In genomic region chr1:6466751-6467150, GRCh38 we compare ENCODE assay signal across 1 cellular context.
TF ChIP-seq lines count a peak whose summit lies in the region.

No MANE protein-coding gene starts in this region.

TF ChIP-seq in WTC11, 78 proteins besides CTCF, POLR2A, EP300 and RAD21 (continued from another document):
- TF ChIP-seq JUN (CRISPR knock-in tag; IDR thresholded peaks at IDR 0.05) (no peak), E2F4 (CRISPR knock-in tag; IDR thresholded peaks at IDR 0.05; ENCODE audit: borderline replicate concordance, low read depth) (no peak)
- TF ChIP-seq, protein P1, sequence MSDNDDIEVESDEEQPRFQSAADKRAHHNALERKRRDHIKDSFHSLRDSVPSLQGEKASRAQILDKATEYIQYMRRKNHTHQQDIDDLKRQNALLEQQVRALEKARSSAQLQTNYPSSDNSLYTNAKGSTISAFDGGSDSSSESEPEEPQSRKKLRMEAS (CRISPR knock-in tag; IDR thresholded peaks at IDR 0.05) = no peak
